In genomic region chr10:133400624-133401424, GRCh38 we compare ENCODE assay signal across 10 cellular contexts. TPM values are rescaled to one million over a fixed set of nuclear protein-coding genes. Genes with fewer than 3 reads are reported as not detected.
DNase-seq lines count a peak whose midpoint lies in the region; ATAC-seq and TF ChIP-seq lines count a peak whose summit lies in the region.
"Had no signal": no experiment of that assay in that cellular context is flagged by ENCODE, and none has a peak within 500 bp of the region (broad histone marks: within the 10 kb centered on the region; RNA-seq: fewer than 3 reads in every experiment).

No MANE protein-coding gene starts in this region.

- POLR2A ChIA-PET in HEK293T (lab: Yijun Ruan, JAX), result no interaction called here

- CTCF ChIA-PET in HEK293T (lab: Yijun Ruan, JAX), result no interaction called here

- no peak overlapping the region for H3K4me3 ChIP-seq in foreskin fibroblast (ENCODE audit: low read depth in 1 of 2, low read length in 2 of 2)
- H3K4me3 ChIP-seq: pancreas had no signal

- DNase-seq in GM10266 (ENCODE audit: extremely low spot score) (peak; percentile 59), NCI-H2029 treated with DMSO at 0.1 percent for 48 hours (lab: John Stamatoyannopoulos, UW) (no peak), HEK293T (ENCODE audit: extremely low spot score) (no peak), nucleus accumbens (lab: John Stamatoyannopoulos, UW) (no peak), foreskin fibroblast (no peak)
- DNase-seq: substantia nigra had no signal

- peak; percentile 38 for ATAC-seq in GM19468 (IDR thresholded peaks at IDR 0.05; ENCODE audit: extremely low read depth, unreplicated experiment)
- peak; percentile 65 for ATAC-seq in HG03196 (IDR thresholded peaks at IDR 0.05; ENCODE audit: unreplicated experiment)
- ATAC-seq in esophagus mucosa, result peak; percentile 15
- ATAC-seq: pancreas had no signal

- TF ChIP-seq CTCF in GM10266 (IDR thresholded peaks at IDR 0.05; ENCODE audit: control insufficient read depth, insufficient read depth, low read depth, missing control alignments) (no peak), foreskin fibroblast (IDR thresholded peaks at IDR 0.05; ENCODE audit: low read depth, low read length) (no peak)

TF ChIP-seq in HEK293T, 16 proteins besides CTCF, POLR2A, EP300 and RAD21:
- no peak for TF ChIP-seq SUZ12 (IDR thresholded peaks at IDR 0.05)
- no peak for TF ChIP-seq FOXM1 (IDR thresholded peaks at IDR 0.05; ENCODE audit: borderline replicate concordance)
- TF ChIP-seq PKNOX1 (IDR thresholded peaks at IDR 0.05), result no peak
- TF ChIP-seq HDGF (IDR thresholded peaks at IDR 0.05; ENCODE audit: borderline replicate concordance), result no peak
- no peak for TF ChIP-seq ELF4 (IDR thresholded peaks at IDR 0.05)
- no peak for TF ChIP-seq CTBP1 (IDR thresholded peaks at IDR 0.05; ENCODE audit: borderline replicate concordance)
- TF ChIP-seq ZNF384 (IDR thresholded peaks at IDR 0.05), result no peak
- TF ChIP-seq LEF1 (IDR thresholded peaks at IDR 0.05; ENCODE audit: borderline replicate concordance), result no peak
- TF ChIP-seq FOXA1 (IDR thresholded peaks at IDR 0.05), result no peak
- no peak for TF ChIP-seq L3MBTL2 (conservative IDR thresholded peaks at IDR 0.05)
- no peak for TF ChIP-seq FOXK2 (IDR thresholded peaks at IDR 0.05)
- TF ChIP-seq TARDBP (IDR thresholded peaks at IDR 0.05), result no peak

RNA-seq across cellular contexts. Expression of gene MTG1, which starts 6.9 kb away (rescaled TPM):
- total RNA-seq in esophagus mucosa, result 35.2 TPM

RNA-seq across cellular contexts. Expression of gene PAOX, which starts 21.8 kb away (rescaled TPM):
- 11.3 TPM for total RNA-seq in esophagus mucosa

RNA-seq across cellular contexts. Expression of gene SPRN, which starts 23.6 kb away (rescaled TPM):
- total RNA-seq in esophagus mucosa, result 0.12 TPM

RNA-seq across cellular contexts. Expression of gene ECHS1, which starts 27.7 kb away (rescaled TPM):
- 79.5 TPM for total RNA-seq in esophagus mucosa

RNA-seq across cellular contexts. Expression of gene FUOM, which starts 43.0 kb away (rescaled TPM):
- 10.2 TPM for total RNA-seq in esophagus mucosa

Comparison
In these comparisons a context has a peak if more than half of its experiments do, and no peak if none do; other contexts are left out.
1. ATAC-seq: peak in every context shown above with its lines; median percentile 65 in HG03196; 38 in GM19468; 15 in esophagus mucosa.